ENCODE assay signal across 17 cellular contexts in the genomic region with DNA sequence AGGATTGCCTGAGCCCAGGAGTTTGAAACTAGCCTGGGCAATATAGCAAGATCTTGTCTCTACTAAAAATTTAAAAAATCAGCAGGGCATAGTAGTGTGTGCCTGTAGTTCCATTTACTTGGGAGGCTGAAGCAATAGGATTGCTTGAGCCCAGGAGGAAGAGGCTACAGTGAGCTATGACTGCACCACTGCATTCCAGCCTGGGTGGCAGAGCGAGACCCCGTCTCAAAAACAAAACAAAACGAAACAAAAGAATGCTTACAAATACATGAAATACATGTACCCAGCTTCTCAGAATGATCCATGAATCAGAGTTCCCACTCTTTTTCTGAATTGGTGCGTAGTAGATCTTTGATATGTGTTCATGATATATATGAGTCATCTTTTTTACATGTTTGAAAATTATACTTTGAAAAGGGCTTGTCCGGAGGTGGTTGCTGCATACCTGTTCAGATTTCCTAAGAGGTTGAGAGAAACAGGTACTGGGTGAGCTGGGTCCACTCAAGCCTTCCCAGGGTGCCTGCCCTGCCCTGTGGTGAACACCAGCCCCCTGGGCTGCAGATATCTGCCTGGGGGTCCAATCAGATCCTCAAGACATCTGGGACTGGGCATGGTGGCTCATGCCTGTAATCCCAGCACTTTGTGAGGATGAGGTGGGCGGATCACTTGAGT. TPM values are rescaled to one million over a fixed set of nuclear protein-coding genes. Genes with fewer than 3 reads are reported as not detected.
"Had no signal": no experiment of that assay in that cellular context is flagged by ENCODE, and none has a peak within 500 bp of the region (broad histone marks: within the 10 kb centered on the region; RNA-seq: fewer than 3 reads in every experiment).

No MANE protein-coding gene starts in this region.

RNA-seq across cellular contexts. Expression of a gene that starts 25.2 kb away (rescaled TPM):
- total RNA-seq: activated CD8-positive, alpha-beta T cell treated with anti-CD3 and anti-CD28 coated beads, Interleukin-2, amount 10 ng/mL, durations not matched to agents 7 days and 5 days; astrocyte; dermis microvascular lymphatic vessel endothelial cell; endothelial cell of umbilical vein; esophagus squamous epithelium; gastroesophageal sphincter; left ventricle myocardium inferior; lung microvascular endothelial cell; mesothelial cell of epicardium; naive thymus-derived CD8-positive, alpha-beta T cell; osteoblast; progenitor cell of endocrine pancreas; sigmoid colon; smooth muscle cell; T-cell; thyroid gland; upper lobe of right lung had no signal
- polyA plus RNA-seq: endothelial cell of umbilical vein, sigmoid colon had no signal

RNA-seq across cellular contexts. Expression of a gene that starts 42.4 kb away (rescaled TPM):
- total RNA-seq: dermis microvascular lymphatic vessel endothelial cell, endothelial cell of umbilical vein, smooth muscle cell had no signal
- polyA plus RNA-seq: naive thymus-derived CD8-positive, alpha-beta T cell; smooth muscle cell had no signal
